11 cellular contexts compared by ENCODE assay signal in genomic region chr3:12838179-12838965, GRCh38.
DNase-seq lines count a peak whose midpoint lies in the region; ATAC-seq and TF ChIP-seq lines count a peak whose summit lies in the region.
"Had no signal": no experiment of that assay in that cellular context is flagged by ENCODE, and none has a peak within 500 bp of the region (broad histone marks: within the 10 kb centered on the region; RNA-seq: fewer than 3 reads in every experiment).

No MANE protein-coding gene starts in this region.

- no peak overlapping the region for H3K27ac ChIP-seq in SK-N-MC
- H3K27ac ChIP-seq: SJCRH30 had no signal

- H3K4me3 ChIP-seq in SK-N-MC (peak overlapping the region; percentile 82), fibroblast of mammary gland (ENCODE audit: control insufficient read depth, low read depth, low read length) (peak overlapping the region; percentile 100)

- DNase-seq in activated naive CD4-positive, alpha-beta T cell (lab: John Stamatoyannopoulos, UW) = no peak
- DNase-seq in SK-N-MC (ENCODE audit: low read depth, low spot score) = no peak
- DNase-seq in fibroblast of mammary gland (ENCODE audit: low read depth) = peak; percentile 28
- DNase-seq in stimulated activated naive B cell treated with anti-CD40 and anti-IgM and Interleukin-4, amounts not matched to agents 10 μg/mL and 1 μg/mL and 100 μg/mL, for 72 hours = no peak
- DNase-seq in D341Med (ENCODE audit: low spot score) = no peak
- DNase-seq in kidney glomerular epithelial cell (lab: John Stamatoyannopoulos, UW) = no peak
- DNase-seq: COR-L47, NCI-H1092 treated with DMSO at 0.1 percent for 48 hours, SJCRH30 had no signal

- no peaks in the 10 kb centered on the region for H3K9me3 ChIP-seq in SK-N-MC (ENCODE audit: low read depth, low read length)
- H3K9me3 ChIP-seq: SJCRH30 had no signal

- H3K4me1 Mint-ChIP-seq in activated naive CD4-positive, alpha-beta T cell treated with anti-CD3 and anti-CD28 coated beads, Interleukin-2, amount 50 U/mL, for 24 hours = peaks cover 44% of the 10 kb centered on the region
- peaks cover 30 to 67% of the 10 kb centered on the region in 2 donors for H3K4me1 Mint-ChIP-seq in stimulated activated naive B cell treated with anti-CD40 and anti-IgM and Interleukin-4, amounts not matched to agents 10 μg/mL and 1 μg/mL and 100 μg/mL, for 72 hours

- H3K9me3 Mint-ChIP-seq in activated naive CD4-positive, alpha-beta T cell treated with anti-CD3 and anti-CD28 coated beads, Interleukin-2, amount 50 U/mL, for 24 hours = no peaks in the 10 kb centered on the region
- H3K9me3 Mint-ChIP-seq in stimulated activated naive B cell treated with anti-CD40 and anti-IgM and Interleukin-4, amounts not matched to agents 10 μg/mL and 1 μg/mL and 100 μg/mL, for 72 hours = no peaks in the 10 kb centered on the region

- peak overlapping the region; percentile 99 for H3K4me3 Mint-ChIP-seq in activated naive CD4-positive, alpha-beta T cell treated with anti-CD3 and anti-CD28 coated beads, Interleukin-2, amount 50 U/mL, for 24 hours
- peak overlapping the region; percentile 95 to 97 for H3K4me3 Mint-ChIP-seq in stimulated activated naive B cell treated with anti-CD40 and anti-IgM and Interleukin-4, amounts not matched to agents 10 μg/mL and 1 μg/mL and 100 μg/mL, for 72 hours

- TF ChIP-seq CTCF in fibroblast of mammary gland (conservative IDR thresholded peaks at IDR 0.05; ENCODE audit: control insufficient read depth, insufficient read depth, low read depth, low read length) = no peak

- H3K36me3 Mint-ChIP-seq in activated naive CD4-positive, alpha-beta T cell treated with anti-CD3 and anti-CD28 coated beads, Interleukin-2, amount 50 U/mL, for 24 hours = peaks cover 46% of the 10 kb centered on the region
- peaks cover 51 to 73% of the 10 kb centered on the region in 2 donors for H3K36me3 Mint-ChIP-seq in stimulated activated naive B cell treated with anti-CD40 and anti-IgM and Interleukin-4, amounts not matched to agents 10 μg/mL and 1 μg/mL and 100 μg/mL, for 72 hours

- peak overlapping the region; percentile 100 for H3K27ac Mint-ChIP-seq in activated naive CD4-positive, alpha-beta T cell treated with anti-CD3 and anti-CD28 coated beads, Interleukin-2, amount 50 U/mL, for 24 hours
- peak overlapping the region; percentile 86 for H3K27ac Mint-ChIP-seq in stimulated activated naive B cell treated with anti-CD40 and anti-IgM and Interleukin-4, amounts not matched to agents 10 μg/mL and 1 μg/mL and 100 μg/mL, for 72 hours

- H3K36me3 ChIP-seq in SK-N-MC (ENCODE audit: insufficient read depth, low read length) = peaks cover 73% of the 10 kb centered on the region

- H3K9ac ChIP-seq in SK-N-MC (ENCODE audit: insufficient read length) = no peak overlapping the region

- ATAC-seq in stimulated activated naive B cell treated with anti-CD40 and anti-IgM and Interleukin-4, amounts not matched to agents 10 μg/mL and 1 μg/mL and 100 μg/mL, for 72 hours (replicated peaks) = no peak
- no peak for ATAC-seq in HG02973 (IDR thresholded peaks at IDR 0.05; ENCODE audit: unreplicated experiment)

- no peaks in the 10 kb centered on the region for H3K27me3 Mint-ChIP-seq in activated naive CD4-positive, alpha-beta T cell treated with anti-CD3 and anti-CD28 coated beads, Interleukin-2, amount 50 U/mL, for 24 hours
- no peaks in the 10 kb centered on the region for H3K27me3 Mint-ChIP-seq in stimulated activated naive B cell treated with anti-CD40 and anti-IgM and Interleukin-4, amounts not matched to agents 10 μg/mL and 1 μg/mL and 100 μg/mL, for 72 hours
